In genomic region chr1:113759341-113760101, GRCh38 we compare ENCODE assay signal across 8 cellular contexts. TPM values are rescaled to one million over a fixed set of nuclear protein-coding genes. Genes with fewer than 3 reads are reported as not detected.
DNase-seq lines count a peak whose midpoint lies in the region; ATAC-seq and TF ChIP-seq lines count a peak whose summit lies in the region.

Gene PHTF1, minus strand, starts transcription at chr1:113759486. Its CDS starts 783 bp downstream, at chr1:113758703.

- H3K27ac Mint-ChIP-seq in endothelial cell (ENCODE audit: unreplicated experiment) = peak within 1 kb of the TSS; percentile 98

- TF ChIP-seq CTCF in HL-60 (IDR thresholded peaks at IDR 0.05; ENCODE audit: insufficient read depth, low read length) (no peak), endothelial cell (IDR thresholded peaks at IDR 0.05; ENCODE audit: unreplicated experiment) (no peak)

- H3K27me3 Mint-ChIP-seq in endothelial cell (ENCODE audit: unreplicated experiment) = peaks cover 7% of the 10 kb centered on the region

- no peaks in the 10 kb centered on the region for H3K27me3 ChIP-seq in HL-60 (ENCODE audit: insufficient read depth, poor library complexity, severe bottlenecking)

- peaks cover 6% of the 10 kb centered on the region for H3K4me1 ChIP-seq in mesodermal cell (ENCODE audit: control insufficient read depth, insufficient read depth, low read length, poor library complexity, severe bottlenecking)

- H3K36me3 ChIP-seq in mesodermal cell (ENCODE audit: control insufficient read depth, insufficient read depth, low read length) = peaks cover 26% of the 10 kb centered on the region

- ATAC-seq in GM19463 (IDR thresholded peaks at IDR 0.05; ENCODE audit: unreplicated experiment) = peak; percentile 84

- peak within 1 kb of the TSS; percentile 80 for H3K4me3 ChIP-seq in HL-60 (replicated peaks; ENCODE audit: insufficient read depth, low read length)
- H3K4me3 ChIP-seq in mesodermal cell (ENCODE audit: extremely low read depth, insufficient read depth, low read length, poor library complexity, severe bottlenecking) = peak within 1 kb of the TSS; percentile 85

- H3K9me3 Mint-ChIP-seq in endothelial cell (ENCODE audit: unreplicated experiment) = no peaks in the 10 kb centered on the region

- peak; percentile 87 for DNase-seq in COLO668 (lab: John Stamatoyannopoulos, UW; ENCODE audit: unreplicated experiment)
- peak; percentile 63 to 89 for DNase-seq in HL-60 (ENCODE audit: low read depth in 1 of 2, low spot score in 1 of 2)
- peak; percentile 84 for DNase-seq in NOMO-1 treated with DMSO at 0.1 percent for 48 hours (lab: John Stamatoyannopoulos, UW; ENCODE audit: unreplicated experiment)
- peak; percentile 2 for DNase-seq in activated CD8-positive, alpha-beta memory T cell treated with anti-CD3 and anti-CD28 coated beads, Interleukin-2, amount 50 U/mL, for 24 hours (ENCODE audit: extremely low read depth)
- DNase-seq in endothelial cell (ENCODE audit: low spot score) = peak; percentile 82
- peak; percentile 57 to 62 for DNase-seq in stimulated activated CD8-positive, alpha-beta memory T cell treated with anti-CD3 and anti-CD28 coated beads, Interleukin-2, amount 100 ng/mL, for 48 hours (ENCODE audit: low read depth in 2 of 2)

- H3K4me1 Mint-ChIP-seq in endothelial cell (ENCODE audit: unreplicated experiment) = peaks cover 15% of the 10 kb centered on the region

- no peaks in the 10 kb centered on the region for H3K36me3 Mint-ChIP-seq in endothelial cell (ENCODE audit: low read depth, unreplicated experiment)

- H3K27ac ChIP-seq in HL-60 (replicated peaks) (peak within 1 kb of the TSS; percentile 94), mesodermal cell (ENCODE audit: low read depth, low read length, severe bottlenecking) (peak within 1 kb of the TSS; percentile 98)

- WGBS in mesodermal cell (ENCODE audit: insufficient coverage in 2 of 2), 2 experiments = 1% methylated on average over 35 to 37 of the region's 45 CpGs

- H3K4me3 Mint-ChIP-seq in endothelial cell (ENCODE audit: unreplicated experiment) = peak within 1 kb of the TSS; percentile 96

- no peaks in the 10 kb centered on the region for H3K9me3 ChIP-seq in mesodermal cell (ENCODE audit: control insufficient read depth, low read length)

RNA-seq across cellular contexts. Expression of gene PHTF1, which starts in this region (rescaled TPM):
- 35.4 TPM for total RNA-seq in endothelial cell (ENCODE audit: unreplicated experiment)
- polyA plus RNA-seq in mesodermal cell (2013, experiment 1 of 2) = 40.1 TPM
- polyA plus RNA-seq in mesodermal cell (2013, experiment 2 of 2) = 40.1 TPM

Comparison
In these comparisons a context has a peak if more than half of its experiments do, and no peak if none do; other contexts are left out.
1. Peak in every context shown above with its lines: DNase-seq, ATAC-seq, H3K4me3 ChIP-seq and H3K27ac ChIP-seq.
2. DNase-seq: peak in every context shown above with its lines; median percentile 87 in COLO668; 84 in NOMO-1 treated with DMSO at 0.1 percent for 48 hours; 82 in endothelial cell; 76 in HL-60; 60 in stimulated activated CD8-positive, alpha-beta memory T cell treated with anti-CD3 and anti-CD28 coated beads, Interleukin-2, amount 100 ng/mL, for 48 hours; 2 in activated CD8-positive, alpha-beta memory T cell treated with anti-CD3 and anti-CD28 coated beads, Interleukin-2, amount 50 U/mL, for 24 hours.